14 cellular contexts compared by ENCODE assay signal in genomic region chr2:98896944-98897343, GRCh38. TPM values are rescaled to one million over a fixed set of nuclear protein-coding genes. Genes with fewer than 3 reads are reported as not detected.
A peak's percentile ranks its signal among the peaks of the same experiment; 100 is the strongest.
DNase-seq lines count a peak whose midpoint lies in the region; ATAC-seq and TF ChIP-seq lines count a peak whose summit lies in the region.
"Had no signal": no experiment of that assay in that cellular context is flagged by ENCODE, and none has a peak within 500 bp of the region (broad histone marks: within the 10 kb centered on the region; RNA-seq: fewer than 3 reads in every experiment).

No MANE protein-coding gene starts in this region.

- peak overlapping the region; percentile 5 for H3K27ac Mint-ChIP-seq in nephron progenitor cell
- no peak overlapping the region for H3K27ac Mint-ChIP-seq in naive thymus-derived CD4-positive, alpha-beta T cell
- H3K27ac Mint-ChIP-seq: HFFc6 had no signal

- 87% methylated on average over 9 of the region's 9 CpGs for whole genome bisulfite sequencing in esophagus muscularis mucosa

- H3K4me1 Mint-ChIP-seq in nephron progenitor cell = peaks cover 61% of the 10 kb centered on the region
- peaks cover 0 to 4% (median 0%) of the 10 kb centered on the region in 7 donors for H3K4me1 Mint-ChIP-seq in naive thymus-derived CD4-positive, alpha-beta T cell

- no peak for TF ChIP-seq EP300 in esophagus muscularis mucosa (IDR thresholded peaks at IDR 0.05)

- POLR2A ChIA-PET in naive thymus-derived CD4-positive, alpha-beta T cell (lab: Charles Lee) = no interaction called here

- H3K36me3 Mint-ChIP-seq in nephron progenitor cell (ENCODE audit: low read depth) = no peaks in the 10 kb centered on the region
- peaks cover 0 to 5% (median 0%) of the 10 kb centered on the region in 5 donors for H3K36me3 Mint-ChIP-seq in naive thymus-derived CD4-positive, alpha-beta T cell

- H3K27ac ChIP-seq in esophagus muscularis mucosa (replicated peaks in 1 of 4) (no peak overlapping the region), temporal lobe (ENCODE audit: low read depth, low read length) (peak overlapping the region; percentile 40)
- H3K27ac ChIP-seq in naive thymus-derived CD4-positive, alpha-beta T cell (ENCODE audit: low read depth, low read length) = no peak overlapping the region
- H3K27ac ChIP-seq: 22Rv1, BLaER1 had no signal

- no peaks in the 10 kb centered on the region for H3K27me3 ChIP-seq in esophagus muscularis mucosa
- no peaks in the 10 kb centered on the region for H3K27me3 ChIP-seq in naive thymus-derived CD4-positive, alpha-beta T cell (ENCODE audit: control insufficient read depth in 2 of 2, insufficient read depth in 2 of 2, low read length in 2 of 2)
- H3K27me3 ChIP-seq: BLaER1 had no signal

- no peak for TF ChIP-seq CTCF in esophagus muscularis mucosa (IDR thresholded peaks at IDR 0.05)
- TF ChIP-seq CTCF in nephron progenitor cell (IDR thresholded peaks at IDR 0.05) = no peak

- CTCF ChIA-PET in naive thymus-derived CD4-positive, alpha-beta T cell (lab: Charles Lee) = no interaction called here

- no peaks in the 10 kb centered on the region for H3K36me3 ChIP-seq in esophagus muscularis mucosa
- H3K36me3 ChIP-seq in naive thymus-derived CD4-positive, alpha-beta T cell (ENCODE audit: control insufficient read depth in 2 of 3, insufficient read depth in 3 of 3, low read length in 3 of 3) = no peaks in the 10 kb centered on the region
- H3K36me3 ChIP-seq: BLaER1 had no signal

- no peak overlapping the region for H3K4me3 Mint-ChIP-seq in nephron progenitor cell
- no peak overlapping the region for H3K4me3 Mint-ChIP-seq in naive thymus-derived CD4-positive, alpha-beta T cell
- H3K4me3 Mint-ChIP-seq: HFFc6 had no signal

- H3K4me3 ChIP-seq in esophagus muscularis mucosa = no peak overlapping the region
- no peak overlapping the region for H3K4me3 ChIP-seq in naive thymus-derived CD4-positive, alpha-beta T cell (ENCODE audit: low read length)
- H3K4me3 ChIP-seq: BLaER1 had no signal

- no peak for TF ChIP-seq POLR2A in esophagus muscularis mucosa (IDR thresholded peaks at IDR 0.05; ENCODE audit: low read depth)

- H3K27me3 Mint-ChIP-seq in nephron progenitor cell (ENCODE audit: low read depth, poor library complexity) = peaks cover 8% of the 10 kb centered on the region
- peaks cover 0 to 6% (median 0%) of the 10 kb centered on the region in 5 donors for H3K27me3 Mint-ChIP-seq in naive thymus-derived CD4-positive, alpha-beta T cell

- no peaks in the 10 kb centered on the region for H3K4me1 ChIP-seq in esophagus muscularis mucosa
- H3K4me1 ChIP-seq in naive thymus-derived CD4-positive, alpha-beta T cell (ENCODE audit: control insufficient read depth in 2 of 2, insufficient read depth in 2 of 2, low read length in 2 of 2) = no peaks in the 10 kb centered on the region

- peak; percentile 17 for DNase-seq in activated CD4-positive, CD25-positive, alpha-beta regulatory T cell treated with anti-CD3 and anti-CD28 coated beads, Interleukin-2, amount 50 U/mL, for 72 hours
- DNase-seq in esophagus muscularis mucosa (ENCODE audit: extremely low spot score) (peak; percentile 79), nephron progenitor cell (no peak), NCI-H446 treated with DMSO at 0.1 percent for 48 hours (lab: John Stamatoyannopoulos, UW) (no peak)
- DNase-seq in naive thymus-derived CD4-positive, alpha-beta T cell = no peak
- DNase-seq in activated CD4-positive, alpha-beta T cell treated with anti-CD3 and anti-CD28 coated beads, Interleukin-2, amount 50 U/mL, for 4 hours = no peak
- DNase-seq: GF-D8, HCEC 1CT, HFFc6 had no signal

- ATAC-seq in activated CD4-positive, CD25-positive, alpha-beta regulatory T cell treated with anti-CD3 and anti-CD28 coated beads, Interleukin-2, amount 50 U/mL, for 24 hours = no peak
- no peak for ATAC-seq in naive thymus-derived CD4-positive, alpha-beta T cell

- intact Hi-C loops in esophagus muscularis mucosa (cut with DNase I) = no loop called here
- intact Hi-C loops in naive thymus-derived CD4-positive, alpha-beta T cell (cut with micrococcal nuclease) = no loop called here

- no peaks in the 10 kb centered on the region for H3K9me3 Mint-ChIP-seq in nephron progenitor cell
- peaks cover 0 to 2% (median 0%) of the 10 kb centered on the region in 11 donors for H3K9me3 Mint-ChIP-seq in naive thymus-derived CD4-positive, alpha-beta T cell
- H3K9me3 Mint-ChIP-seq: HFFc6 had no signal

- no peaks in the 10 kb centered on the region for H3K9me3 ChIP-seq in esophagus muscularis mucosa
- no peaks in the 10 kb centered on the region for H3K9me3 ChIP-seq in naive thymus-derived CD4-positive, alpha-beta T cell (ENCODE audit: control insufficient read depth in 2 of 3, low read length in 3 of 3)
- H3K9me3 ChIP-seq: BLaER1 had no signal

RNA-seq across cellular contexts. Expression of gene CRACDL, which starts 39.1 kb away (rescaled TPM):
- total RNA-seq in esophagus muscularis mucosa (1 to 10 TPM; 1.7 to 4.7 (median 3.3) TPM), temporal lobe (1.2 TPM)
- total RNA-seq in naive thymus-derived CD4-positive, alpha-beta T cell = 1 to 10 TPM in 2 of 5 experiments, under 1 TPM in 3; 0.46 to 1.9 (median 0.79) TPM
- under 1 TPM; 0.45 to 0.51 TPM for polyA plus RNA-seq in naive thymus-derived CD4-positive, alpha-beta T cell
- total RNA-seq: A673, HFFc6 had no signal

Comparison
In these comparisons a context has a peak if more than half of its experiments do, and no peak if none do; other contexts are left out.
1. DNase-seq: peak in activated CD4-positive, CD25-positive, alpha-beta regulatory T cell treated with anti-CD3 and anti-CD28 coated beads, Interleukin-2, amount 50 U/mL, for 72 hours (single experiment) and esophagus muscularis mucosa (single experiment); none in nephron progenitor cell (single experiment), NCI-H446 treated with DMSO at 0.1 percent for 48 hours (single experiment), naive thymus-derived CD4-positive, alpha-beta T cell (0 of 9) and activated CD4-positive, alpha-beta T cell treated with anti-CD3 and anti-CD28 coated beads, Interleukin-2, amount 50 U/mL, for 4 hours (0 of 2).